ENCODE assay signal across 22 cellular contexts in the genomic region with DNA sequence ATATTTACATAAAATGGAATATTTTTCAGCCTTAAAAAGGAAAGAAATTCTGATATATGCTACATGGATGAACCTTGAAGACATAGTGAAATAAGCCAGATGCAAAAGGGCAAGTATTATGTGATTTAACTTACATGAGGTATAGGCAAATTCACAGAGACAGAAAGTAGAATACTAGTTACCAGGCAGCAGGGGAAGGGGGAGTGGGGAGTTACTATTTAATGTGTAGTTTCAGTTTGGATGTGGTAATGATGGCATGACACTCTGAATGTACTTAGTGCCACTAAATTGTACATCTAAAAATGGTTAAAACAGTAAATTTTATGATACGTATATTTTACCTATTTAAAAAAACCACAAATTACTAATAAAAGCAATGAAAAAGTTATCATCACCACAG. TPM values are rescaled to one million over a fixed set of nuclear protein-coding genes. Genes with fewer than 3 reads are reported as not detected.
A peak's percentile ranks its signal among the peaks of the same experiment; 100 is the strongest.
DNase-seq lines count a peak whose midpoint lies in the region; ATAC-seq, FAIRE-seq and TF ChIP-seq lines count a peak whose summit lies in the region.
"Had no signal": no experiment of that assay in that cellular context is flagged by ENCODE, and none has a peak within 500 bp of the region (broad histone marks: within the 10 kb centered on the region; RNA-seq: fewer than 3 reads in every experiment).

No MANE protein-coding gene starts in this region.

- H3K9me3 ChIP-seq in MM.1S (replicated peaks; ENCODE audit: insufficient read depth, low read length): no peaks in the 10 kb centered on the region
- H3K9me3 ChIP-seq: A549, Caco-2 had no signal

- no peaks in the 10 kb centered on the region for H3K27me3 ChIP-seq in MM.1S (replicated peaks; ENCODE audit: insufficient read depth, low read length)

- H2AFZ ChIP-seq in MM.1S (ENCODE audit: low read length): no peak overlapping the region

- TF ChIP-seq CTCF in MM.1S (IDR thresholded peaks at IDR 0.05; ENCODE audit: low read length): no peak

- H3K4me1 ChIP-seq in MM.1S (ENCODE audit: low read length): no peaks in the 10 kb centered on the region
- H3K4me1 ChIP-seq: A549, Caco-2 had no signal

- peak; percentile 54 for ATAC-seq in GM18861 (IDR thresholded peaks at IDR 0.05; ENCODE audit: unreplicated experiment)
- peak; percentile 60 for ATAC-seq in HG03159 (IDR thresholded peaks at IDR 0.05; ENCODE audit: unreplicated experiment)
- ATAC-seq: A549, HepG2 had no signal

- no peak overlapping the region for H3K4me3 ChIP-seq in MM.1S (ENCODE audit: low read length)
- H3K4me3 ChIP-seq: A549 had no signal

- H4K20me1 ChIP-seq in MM.1S (ENCODE audit: insufficient read depth, low read length): no peaks in the 10 kb centered on the region

- no peak overlapping the region for H3K9ac ChIP-seq in MM.1S (ENCODE audit: low read length)

- no peaks in the 10 kb centered on the region for H3F3A ChIP-seq in MM.1S (ENCODE audit: insufficient read depth, low read length)

- no peak overlapping the region for H3K4me2 ChIP-seq in MM.1S (ENCODE audit: low read depth, low read length)
- H3K4me2 ChIP-seq: A549 had no signal

- no peaks in the 10 kb centered on the region for H3K9me2 ChIP-seq in MM.1S (replicated peaks; ENCODE audit: insufficient read depth, low read length)

- peak; percentile 9 for DNase-seq in MM.1S
- DNase-seq in H4 (ENCODE audit: low spot score): no peak
- DNase-seq in NCI-H1436 (lab: John Stamatoyannopoulos, UW): no peak
- no peak for DNase-seq in DMS53 treated with DMSO at 0.1 percent for 48 hours (lab: John Stamatoyannopoulos, UW; ENCODE audit: unreplicated experiment)
- DNase-seq in HUDEP-2 (lab: John Stamatoyannopoulos, UW; ENCODE audit: unreplicated experiment in 76 of 76): no peak
- DNase-seq: AML-193; Caco-2; CD4-positive, alpha-beta T cell; DMS153; DMS79 treated with DMSO at 0.1 percent for 48 hours; GOT3; H9; Karpas-422; KBM-7 had no signal

- H3K36me3 ChIP-seq in MM.1S (replicated peaks; ENCODE audit: insufficient read depth, low read length): no peaks in the 10 kb centered on the region

- H3K79me2 ChIP-seq in MM.1S (ENCODE audit: low read length): no peaks in the 10 kb centered on the region

- H3K27ac ChIP-seq in MM.1S (ENCODE audit: low read length): no peak overlapping the region
- H3K27ac ChIP-seq: 22Rv1, A549 had no signal

- peak; percentile 3 for FAIRE-seq in G401.6 (lab: Jason Lieb, UNC)
- FAIRE-seq: A549, GM12891, HepG2, HTR-8/SVneo had no signal

RNA-seq across cellular contexts. Expression of a gene that starts 12.1 kb away (rescaled TPM):
- total RNA-seq in H4 (2014; rRNA removed; shearing (Covaris generic)): 6.9 and 9.7 TPM in 2 replicates

RNA-seq across cellular contexts. Expression of a gene that starts 12.1 kb away (rescaled TPM):
- total RNA-seq in H4 (2014; rRNA removed; shearing (Covaris generic)): 34.6 and 43.0 TPM in 2 replicates
